Comparison of ENCODE assay signal across 17 cellular contexts in genomic region chr9:14158136-14158781, GRCh38.
"Had no signal": no experiment of that assay in that cellular context is flagged by ENCODE, and none has a peak within 500 bp of the region (broad histone marks: within the 10 kb centered on the region; RNA-seq: fewer than 3 reads in every experiment).

No MANE protein-coding gene starts in this region.

- H3K4me1 Mint-ChIP-seq: memory B cell had no signal

- H3K27me3 ChIP-seq: foreskin keratinocyte, right atrium auricular region, tibial artery, upper lobe of left lung, uterus had no signal

- H3K9me3 Mint-ChIP-seq: neural crest cell had no signal

- H3K27ac Mint-ChIP-seq: immature natural killer cell; memory B cell; naive thymus-derived CD4-positive, alpha-beta T cell had no signal

- H3K4me3 Mint-ChIP-seq: immature natural killer cell; memory B cell; naive thymus-derived CD4-positive, alpha-beta T cell; neural crest cell had no signal

- H3K9me3 ChIP-seq: left ventricle myocardium inferior, lower lobe of right lung, right atrium auricular region, tibial artery, upper lobe of left lung, uterus had no signal

- H3K27me3 Mint-ChIP-seq: memory B cell had no signal

- H3K4me1 ChIP-seq: uterus had no signal

- ATAC-seq: lower lobe of right lung; naive thymus-derived CD4-positive, alpha-beta T cell; stimulated activated naive CD8-positive, alpha-beta T cell treated with anti-CD3 and anti-CD28 coated beads, Interleukin-15, Interleukin-2, amounts not matched to agents 100 U/mL and 50 U/mL, for 24 hours had no signal

- H3K36me3 ChIP-seq: lower lobe of right lung, right atrium auricular region, tibial artery, upper lobe of left lung, uterus had no signal

- H3K36me3 Mint-ChIP-seq: memory B cell; naive thymus-derived CD4-positive, alpha-beta T cell had no signal

- DNase-seq: effector memory CD4-positive, alpha-beta T cell; erythroblast; immature natural killer cell; left ventricle myocardium inferior; lower lobe of right lung; midbrain; naive thymus-derived CD4-positive, alpha-beta T cell; stimulated activated CD4-positive, alpha-beta T cell treated with anti-CD3 and anti-CD28 coated beads, Interleukin-2, amount 100 ng/mL, for 48 hours; stimulated activated naive CD8-positive, alpha-beta T cell treated with anti-CD3 and anti-CD28 coated beads, Interleukin-15, Interleukin-2, amounts not matched to agents 100 U/mL and 50 U/mL, for 24 hours; tibial artery; upper lobe of left lung; uterus had no signal

- H3K27ac ChIP-seq: foreskin keratinocyte, left ventricle myocardium inferior, lower lobe of right lung, right atrium auricular region, tibial artery, upper lobe of left lung, uterus had no signal

- H3K4me3 ChIP-seq: left ventricle myocardium inferior, lower lobe of right lung, right atrium auricular region, smooth muscle cell, tibial artery, upper lobe of left lung, uterus had no signal
